Comparison of ENCODE assay signal across 1 cellular context in the genomic region with DNA sequence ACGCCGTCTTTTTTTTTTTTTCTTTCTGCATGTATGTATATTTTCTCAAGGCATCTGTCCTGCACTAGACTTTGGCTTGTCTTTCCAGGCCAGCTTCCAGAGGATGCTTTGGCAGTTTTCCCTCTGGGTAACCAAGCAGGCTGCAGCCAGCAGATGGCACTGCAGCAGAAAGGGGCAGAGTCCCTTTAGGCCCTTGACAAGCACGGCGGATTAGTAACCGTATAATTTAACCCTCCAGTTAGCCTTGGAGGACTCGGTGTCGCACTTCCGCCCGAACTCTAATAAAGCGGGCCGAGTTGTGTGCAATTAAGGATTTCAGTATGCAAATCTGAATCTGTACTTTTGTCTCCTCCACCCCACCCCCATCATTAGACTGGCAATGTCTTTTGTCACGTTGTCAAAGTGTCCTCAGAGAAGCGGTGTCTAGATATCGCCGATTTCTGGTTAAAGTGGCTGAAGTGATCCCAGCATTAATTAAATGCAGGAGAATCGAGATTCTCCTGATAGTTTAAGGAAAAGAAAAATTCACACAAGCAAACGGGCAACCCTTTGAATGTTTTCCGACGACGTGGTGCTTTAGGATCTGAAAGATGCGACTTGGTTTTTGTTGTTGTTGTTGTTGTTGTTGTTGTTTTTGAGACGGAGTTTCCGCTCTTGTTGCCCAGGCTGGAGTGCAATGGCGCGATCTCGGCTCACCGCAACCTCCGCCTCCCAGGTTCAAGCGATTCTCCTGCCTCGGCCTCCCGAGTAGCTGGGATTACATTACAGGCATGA.
TF ChIP-seq lines count a peak whose summit lies in the region.

No MANE protein-coding gene starts in this region.

TF ChIP-seq in K562, 482 proteins besides CTCF, POLR2A, EP300 and RAD21 (continued from another document and continues in another):
- TF ChIP-seq CC2D1A (IDR thresholded peaks at IDR 0.05) (0 out of 2 replicates have a peak, but pooled peaks have one; percentile 18), ATF1 (CRISPR knock-in tag; IDR thresholded peaks at IDR 0.05) (no peak), ATF1 (tag; IDR thresholded peaks at IDR 0.05) (peak; percentile 68), FOXM1 (IDR thresholded peaks at IDR 0.05; ENCODE audit: low read depth) (0 out of 2 replicates have a peak, but pooled peaks have one; percentile 20), FOXM1 (CRISPR knock-in tag; IDR thresholded peaks at IDR 0.05; ENCODE audit: low read depth) (no peak), TCF7L2 (IDR thresholded peaks at IDR 0.05; ENCODE audit: low read depth, low read length) (peak; percentile 44; the same call in 1 of the 2 replicates), POLR3G (IDR thresholded peaks at IDR 0.05; ENCODE audit: extremely low read depth, insufficient read length, insufficient replicate concordance) (no peak), GTF2E2 (tag; IDR thresholded peaks at IDR 0.05) (0 out of 2 replicates have a peak, but pooled peaks have one; percentile 40), FOXP1 (CRISPR knock-in tag; IDR thresholded peaks at IDR 0.05) (peak; percentile 97), CBFA2T2 (conservative IDR thresholded peaks at IDR 0.05) (no peak), MBD2 (IDR thresholded peaks at IDR 0.05; ENCODE audit: borderline replicate concordance, low read depth) (0 out of 2 replicates have a peak, but pooled peaks have one; percentile 21), ZNF212 (CRISPR knock-in tag; IDR thresholded peaks at IDR 0.05) (no peak), DIDO1 (tag; IDR thresholded peaks at IDR 0.05; ENCODE audit: low read depth) (0 out of 2 replicates have a peak, but pooled peaks have one; percentile 32), MAZ (CRISPR knock-in tag; conservative IDR thresholded peaks at IDR 0.05 in 1 of 2, IDR thresholded peaks at IDR 0.05 in 1 of 2) (peak; percentile 57 to 67; a peak in 2 of 4 replicates), ESRRA (IDR thresholded peaks at IDR 0.05; ENCODE audit: borderline replicate concordance, low read depth) (peak; percentile 62; the same call in 1 of the 2 replicates), U2AF1 (optimal IDR thresholded peaks at IDR 0.05; ENCODE audit: low read depth, low read length) (no peak), ZFP36 (IDR thresholded peaks at IDR 0.05; ENCODE audit: low read depth, low read length, partially characterized antibody) (no peak), RAD51 (IDR thresholded peaks at IDR 0.05; ENCODE audit: borderline replicate concordance, low read depth) (peak; percentile 19; the same call in 1 of the 2 replicates), ZBTB7A (IDR thresholded peaks at IDR 0.05; ENCODE audit: borderline replicate concordance, control insufficient read depth, low read depth, low read length) (no peak), ZNF384 (IDR thresholded peaks at IDR 0.05; ENCODE audit: low read depth, low read length) (peak; percentile 65), SMARCA4 (IDR thresholded peaks at IDR 0.05) (peak; percentile 52; the same call in 1 of the 2 replicates), XRCC3 (IDR thresholded peaks at IDR 0.05) (no peak), CBFA2T3 (IDR thresholded peaks at IDR 0.05) (no peak), TAL1 (IDR thresholded peaks at IDR 0.05) (no peak), HSF4 (CRISPR knock-in tag; IDR thresholded peaks at IDR 0.05; ENCODE audit: borderline replicate concordance) (no peak), OTX1 (CRISPR knock-in tag; IDR thresholded peaks at IDR 0.05) (0 out of 2 replicates have a peak, but pooled peaks have one; percentile 15), NR2C1 (IDR thresholded peaks at IDR 0.05) (peak; percentile 12; the same call in 1 of the 2 replicates), NR2C1 (tag; IDR thresholded peaks at IDR 0.05) (no peak; the same call in 1 of the 2 replicates), THRAP3 (IDR thresholded peaks at IDR 0.05; ENCODE audit: borderline replicate concordance) (peak; percentile 72; the same call in 1 of the 2 replicates)
- TF ChIP-seq, protein P1, sequence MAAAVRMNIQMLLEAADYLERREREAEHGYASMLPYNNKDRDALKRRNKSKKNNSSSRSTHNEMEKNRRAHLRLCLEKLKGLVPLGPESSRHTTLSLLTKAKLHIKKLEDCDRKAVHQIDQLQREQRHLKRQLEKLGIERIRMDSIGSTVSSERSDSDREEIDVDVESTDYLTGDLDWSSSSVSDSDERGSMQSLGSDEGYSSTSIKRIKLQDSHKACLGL (CRISPR knock-in tag; IDR thresholded peaks at IDR 0.05; ENCODE audit: borderline replicate concordance, poor library complexity, severe bottlenecking), result no peak
- TF ChIP-seq, protein P2, sequence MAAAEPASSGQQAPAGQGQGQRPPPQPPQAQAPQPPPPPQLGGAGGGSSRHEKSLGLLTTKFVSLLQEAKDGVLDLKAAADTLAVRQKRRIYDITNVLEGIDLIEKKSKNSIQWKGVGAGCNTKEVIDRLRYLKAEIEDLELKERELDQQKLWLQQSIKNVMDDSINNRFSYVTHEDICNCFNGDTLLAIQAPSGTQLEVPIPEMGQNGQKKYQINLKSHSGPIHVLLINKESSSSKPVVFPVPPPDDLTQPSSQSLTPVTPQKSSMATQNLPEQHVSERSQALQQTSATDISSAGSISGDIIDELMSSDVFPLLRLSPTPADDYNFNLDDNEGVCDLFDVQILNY (CRISPR knock-in tag; IDR thresholded peaks at IDR 0.05), result no peak
- TF ChIP-seq, protein P3, sequence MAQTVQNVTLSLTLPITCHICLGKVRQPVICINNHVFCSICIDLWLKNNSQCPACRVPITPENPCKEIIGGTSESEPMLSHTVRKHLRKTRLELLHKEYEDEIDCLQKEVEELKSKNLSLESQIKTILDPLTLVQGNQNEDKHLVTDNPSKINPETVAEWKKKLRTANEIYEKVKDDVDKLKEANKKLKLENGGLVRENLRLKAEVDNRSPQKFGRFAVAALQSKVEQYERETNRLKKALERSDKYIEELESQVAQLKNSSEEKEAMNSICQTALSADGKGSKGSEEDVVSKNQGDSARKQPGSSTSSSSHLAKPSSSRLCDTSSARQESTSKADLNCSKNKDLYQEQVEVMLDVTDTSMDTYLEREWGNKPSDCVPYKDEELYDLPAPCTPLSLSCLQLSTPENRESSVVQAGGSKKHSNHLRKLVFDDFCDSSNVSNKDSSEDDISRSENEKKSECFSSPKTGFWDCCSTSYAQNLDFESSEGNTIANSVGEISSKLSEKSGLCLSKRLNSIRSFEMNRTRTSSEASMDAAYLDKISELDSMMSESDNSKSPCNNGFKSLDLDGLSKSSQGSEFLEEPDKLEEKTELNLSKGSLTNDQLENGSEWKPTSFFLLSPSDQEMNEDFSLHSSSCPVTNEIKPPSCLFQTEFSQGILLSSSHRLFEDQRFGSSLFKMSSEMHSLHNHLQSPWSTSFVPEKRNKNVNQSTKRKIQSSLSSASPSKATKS (CRISPR knock-in tag; IDR thresholded peaks at IDR 0.05), result no peak
- TF ChIP-seq, protein P4, sequence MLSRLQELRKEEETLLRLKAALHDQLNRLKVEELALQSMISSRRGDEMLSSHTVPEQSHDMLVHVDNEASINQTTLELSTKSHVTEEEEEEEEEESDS (CRISPR knock-in tag; IDR thresholded peaks at IDR 0.05), result no peak
- TF ChIP-seq, protein P5, sequence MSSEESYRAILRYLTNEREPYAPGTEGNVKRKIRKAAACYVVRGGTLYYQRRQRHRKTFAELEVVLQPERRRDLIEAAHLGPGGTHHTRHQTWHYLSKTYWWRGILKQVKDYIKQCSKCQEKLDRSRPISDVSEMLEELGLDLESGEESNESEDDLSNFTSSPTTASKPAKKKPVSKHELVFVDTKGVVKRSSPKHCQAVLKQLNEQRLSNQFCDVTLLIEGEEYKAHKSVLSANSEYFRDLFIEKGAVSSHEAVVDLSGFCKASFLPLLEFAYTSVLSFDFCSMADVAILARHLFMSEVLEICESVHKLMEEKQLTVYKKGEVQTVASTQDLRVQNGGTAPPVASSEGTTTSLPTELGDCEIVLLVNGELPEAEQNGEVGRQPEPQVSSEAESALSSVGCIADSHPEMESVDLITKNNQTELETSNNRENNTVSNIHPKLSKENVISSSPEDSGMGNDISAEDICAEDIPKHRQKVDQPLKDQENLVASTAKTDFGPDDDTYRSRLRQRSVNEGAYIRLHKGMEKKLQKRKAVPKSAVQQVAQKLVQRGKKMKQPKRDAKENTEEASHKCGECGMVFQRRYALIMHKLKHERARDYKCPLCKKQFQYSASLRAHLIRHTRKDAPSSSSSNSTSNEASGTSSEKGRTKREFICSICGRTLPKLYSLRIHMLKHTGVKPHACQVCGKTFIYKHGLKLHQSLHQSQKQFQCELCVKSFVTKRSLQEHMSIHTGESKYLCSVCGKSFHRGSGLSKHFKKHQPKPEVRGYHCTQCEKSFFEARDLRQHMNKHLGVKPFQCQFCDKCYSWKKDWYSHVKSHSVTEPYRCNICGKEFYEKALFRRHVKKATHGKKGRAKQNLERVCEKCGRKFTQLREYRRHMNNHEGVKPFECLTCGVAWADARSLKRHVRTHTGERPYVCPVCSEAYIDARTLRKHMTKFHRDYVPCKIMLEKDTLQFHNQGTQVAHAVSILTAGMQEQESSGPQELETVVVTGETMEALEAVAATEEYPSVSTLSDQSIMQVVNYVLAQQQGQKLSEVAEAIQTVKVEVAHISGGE (CRISPR knock-in tag; IDR thresholded peaks at IDR 0.05), result peak in 1 of 3 experiments; percentile 70; a peak in 2 of 6 replicates
- TF ChIP-seq, protein P6, sequence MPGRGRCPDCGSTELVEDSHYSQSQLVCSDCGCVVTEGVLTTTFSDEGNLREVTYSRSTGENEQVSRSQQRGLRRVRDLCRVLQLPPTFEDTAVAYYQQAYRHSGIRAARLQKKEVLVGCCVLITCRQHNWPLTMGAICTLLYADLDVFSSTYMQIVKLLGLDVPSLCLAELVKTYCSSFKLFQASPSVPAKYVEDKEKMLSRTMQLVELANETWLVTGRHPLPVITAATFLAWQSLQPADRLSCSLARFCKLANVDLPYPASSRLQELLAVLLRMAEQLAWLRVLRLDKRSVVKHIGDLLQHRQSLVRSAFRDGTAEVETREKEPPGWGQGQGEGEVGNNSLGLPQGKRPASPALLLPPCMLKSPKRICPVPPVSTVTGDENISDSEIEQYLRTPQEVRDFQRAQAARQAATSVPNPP (IDR thresholded peaks at IDR 0.05; ENCODE audit: borderline replicate concordance, insufficient read depth, insufficient read length), result no peak
- TF ChIP-seq, protein P7, sequence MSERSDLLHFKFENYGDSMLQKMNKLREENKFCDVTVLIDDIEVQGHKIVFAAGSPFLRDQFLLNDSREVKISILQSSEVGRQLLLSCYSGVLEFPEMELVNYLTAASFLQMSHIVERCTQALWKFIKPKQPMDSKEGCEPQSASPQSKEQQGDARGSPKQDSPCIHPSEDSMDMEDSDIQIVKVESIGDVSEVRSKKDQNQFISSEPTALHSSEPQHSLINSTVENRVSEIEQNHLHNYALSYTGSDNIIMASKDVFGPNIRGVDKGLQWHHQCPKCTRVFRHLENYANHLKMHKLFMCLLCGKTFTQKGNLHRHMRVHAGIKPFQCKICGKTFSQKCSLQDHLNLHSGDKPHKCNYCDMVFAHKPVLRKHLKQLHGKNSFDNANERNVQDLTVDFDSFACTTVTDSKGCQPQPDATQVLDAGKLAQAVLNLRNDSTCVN (CRISPR knock-in tag; IDR thresholded peaks at IDR 0.05), result peak; percentile 4; the same call in 1 of the 2 replicates
- TF ChIP-seq, protein P8, sequence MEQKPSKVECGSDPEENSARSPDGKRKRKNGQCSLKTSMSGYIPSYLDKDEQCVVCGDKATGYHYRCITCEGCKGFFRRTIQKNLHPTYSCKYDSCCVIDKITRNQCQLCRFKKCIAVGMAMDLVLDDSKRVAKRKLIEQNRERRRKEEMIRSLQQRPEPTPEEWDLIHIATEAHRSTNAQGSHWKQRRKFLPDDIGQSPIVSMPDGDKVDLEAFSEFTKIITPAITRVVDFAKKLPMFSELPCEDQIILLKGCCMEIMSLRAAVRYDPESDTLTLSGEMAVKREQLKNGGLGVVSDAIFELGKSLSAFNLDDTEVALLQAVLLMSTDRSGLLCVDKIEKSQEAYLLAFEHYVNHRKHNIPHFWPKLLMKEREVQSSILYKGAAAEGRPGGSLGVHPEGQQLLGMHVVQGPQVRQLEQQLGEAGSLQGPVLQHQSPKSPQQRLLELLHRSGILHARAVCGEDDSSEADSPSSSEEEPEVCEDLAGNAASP (IDR thresholded peaks at IDR 0.05), result no peak
